In genomic region chr6:36120539-36120938, GRCh38 we compare ENCODE assay signal across 8 cellular contexts. TPM values are rescaled to one million over a fixed set of nuclear protein-coding genes. Genes with fewer than 3 reads are reported as not detected.
A peak's percentile ranks its signal among the peaks of the same experiment; 100 is the strongest.
DNase-seq lines count a peak whose midpoint lies in the region; ATAC-seq and TF ChIP-seq lines count a peak whose summit lies in the region.

No MANE protein-coding gene starts in this region.

- H3K4me1 ChIP-seq in CD4-positive, CD25-positive, alpha-beta regulatory T cell (ENCODE audit: control insufficient read depth, insufficient read depth, low read length, poor library complexity, severe bottlenecking) = peaks cover 83% of the 10 kb centered on the region
- H3K4me1 ChIP-seq in mesendoderm (ENCODE audit: control insufficient read depth, low read depth, low read length) = peaks cover 4% of the 10 kb centered on the region
- H3K4me1 ChIP-seq in upper lobe of right lung = peaks cover 31% of the 10 kb centered on the region

- no peak overlapping the region for H2BK5ac ChIP-seq in mesendoderm (ENCODE audit: low read length)

- H3K9me3 ChIP-seq in CD4-positive, CD25-positive, alpha-beta regulatory T cell (ENCODE audit: control insufficient read depth in 2 of 2, low read length in 2 of 2) = no peaks in the 10 kb centered on the region
- H3K9me3 ChIP-seq in upper lobe of right lung = no peaks in the 10 kb centered on the region

- no peaks in the 10 kb centered on the region for H3K36me3 ChIP-seq in CD4-positive, CD25-positive, alpha-beta regulatory T cell (ENCODE audit: control insufficient read depth, insufficient read depth, low read length)
- no peaks in the 10 kb centered on the region for H3K36me3 ChIP-seq in mesendoderm (ENCODE audit: control insufficient read depth, insufficient read depth, low read length)
- H3K36me3 ChIP-seq in upper lobe of right lung = no peaks in the 10 kb centered on the region

- no peaks in the 10 kb centered on the region for H3K79me1 ChIP-seq in mesendoderm (ENCODE audit: low read length)

- H3K4me2 ChIP-seq in mesendoderm (ENCODE audit: low read length) = no peak overlapping the region

- no CpG with 5 or more reads among the region's 10 CpGs for WGBS in mesendoderm (ENCODE audit: extremely low coverage, insufficient coverage, low lambda C conversion rate)

- in situ Hi-C loops in GM13977 (cut with MboI; ENCODE audit: low pct_unique_long_range_greater_than_20kb, low sequenced_read_pairs, unreplicated experiment) = loop anchor here (10.0 kb wide), 1 partner anchor 224 kb away; no protein-coding TSS in a partner anchor

- no peak overlapping the region for H3K4ac ChIP-seq in mesendoderm (ENCODE audit: low read depth, low read length)

- H3K56ac ChIP-seq in mesendoderm (ENCODE audit: low read length) = no peak overlapping the region

- H3K23ac ChIP-seq in mesendoderm (ENCODE audit: low read length) = no peak overlapping the region

- no peak overlapping the region for H2AK5ac ChIP-seq in mesendoderm (ENCODE audit: low read length)

- no peak for TF ChIP-seq CTCF in upper lobe of right lung (IDR thresholded peaks at IDR 0.05)
- TF ChIP-seq CTCF in GM13977 (IDR thresholded peaks at IDR 0.05; ENCODE audit: extremely low read depth, insufficient read depth, missing control alignments) = no peak

- DNase-seq in CD4-positive, CD25-positive, alpha-beta regulatory T cell = peak; percentile 68 to 94 (median 84)
- DNase-seq in NCI-H2029 (lab: John Stamatoyannopoulos, UW) (peak; percentile 66), activated T-cell treated with anti-CD3 and anti-CD28 coated beads for 1 hour (ENCODE audit: low read depth) (peak; percentile 66), mesendoderm (peak; percentile 78), upper lobe of right lung (no peak), GM13977 (ENCODE audit: low spot score) (no peak), kidney glomerular epithelial cell (lab: John Stamatoyannopoulos, UW) (no peak), SKM-1 treated with dmso at 0.1 percent for 144 hours (lab: John Stamatoyannopoulos, UW; ENCODE audit: unreplicated experiment) (no peak)

- H3K27ac Mint-ChIP-seq in CD4-positive, CD25-positive, alpha-beta regulatory T cell = peak overlapping the region; percentile 97 to 100 (median 100)

- peak overlapping the region; percentile 85 for H3K4me3 ChIP-seq in CD4-positive, CD25-positive, alpha-beta regulatory T cell (ENCODE audit: low read depth, low read length)
- no peak overlapping the region for H3K4me3 ChIP-seq in mesendoderm (ENCODE audit: low read length)
- no peak overlapping the region for H3K4me3 ChIP-seq in upper lobe of right lung

- peak overlapping the region; percentile 98 for H3K27ac ChIP-seq in CD4-positive, CD25-positive, alpha-beta regulatory T cell (ENCODE audit: insufficient read depth, low read length, poor library complexity, severe bottlenecking)
- H3K27ac ChIP-seq in mesendoderm (ENCODE audit: low read depth, low read length) (no peak overlapping the region), upper lobe of right lung (peak overlapping the region; percentile 55)

- peak overlapping the region; percentile 81 to 92 (median 89) for H3K4me3 Mint-ChIP-seq in CD4-positive, CD25-positive, alpha-beta regulatory T cell

- peak; percentile 69 to 73 for ATAC-seq in CD4-positive, CD25-positive, alpha-beta regulatory T cell (ENCODE audit: low read depth in 2 of 2)
- ATAC-seq in upper lobe of right lung = peak; percentile 12

- H3K18ac ChIP-seq in mesendoderm (ENCODE audit: low read length) = no peak overlapping the region

- intact Hi-C loops in upper lobe of right lung (cut with DNase I) = no loop called here

- no peaks in the 10 kb centered on the region for H3K27me3 Mint-ChIP-seq in CD4-positive, CD25-positive, alpha-beta regulatory T cell

- H4K8ac ChIP-seq in mesendoderm (ENCODE audit: low read depth, low read length) = no peak overlapping the region

- H3K27me3 ChIP-seq in CD4-positive, CD25-positive, alpha-beta regulatory T cell (ENCODE audit: control insufficient read depth, insufficient read depth, low read length) = no peaks in the 10 kb centered on the region
- H3K27me3 ChIP-seq in mesendoderm (ENCODE audit: insufficient read depth, low read length, poor library complexity) (no peaks in the 10 kb centered on the region), upper lobe of right lung (no peaks in the 10 kb centered on the region)

- H3K4me1 Mint-ChIP-seq in CD4-positive, CD25-positive, alpha-beta regulatory T cell = peaks cover 26 to 99% (median 78%) of the 10 kb centered on the region in 4 donors

- no peak overlapping the region for H2BK15ac ChIP-seq in mesendoderm (replicated peaks; ENCODE audit: low read depth)

- no peak overlapping the region for H2BK120ac ChIP-seq in mesendoderm (ENCODE audit: low read depth, low read length)

- no peaks in the 10 kb centered on the region for H3K9me3 Mint-ChIP-seq in CD4-positive, CD25-positive, alpha-beta regulatory T cell

- no peak overlapping the region for H4K5ac ChIP-seq in mesendoderm (ENCODE audit: low read length)

- H3K36me3 Mint-ChIP-seq in CD4-positive, CD25-positive, alpha-beta regulatory T cell = peaks cover 4% of the 10 kb centered on the region

- no peaks in the 10 kb centered on the region for H3K79me2 ChIP-seq in mesendoderm (ENCODE audit: control insufficient read depth, insufficient read depth, low read length)

- H3K9ac ChIP-seq in mesendoderm (ENCODE audit: low read length) = no peak overlapping the region

RNA-seq across cellular contexts. Expression of gene MAPK13, which starts 9.8 kb away (rescaled TPM):
- total RNA-seq in CD4-positive, CD25-positive, alpha-beta regulatory T cell = 68.7 TPM
- polyA plus RNA-seq in CD4-positive, CD25-positive, alpha-beta regulatory T cell = 10 to 100 TPM; 60.7 to 75.8 (median 69.8) TPM
- 6.9 TPM for polyA plus RNA-seq in mesendoderm (2013, experiment 1 of 2)
- 6.5 TPM for polyA plus RNA-seq in mesendoderm (2013, experiment 2 of 2)
- total RNA-seq in upper lobe of right lung = 71.4 TPM

Comparison
In these comparisons a context has a peak if more than half of its experiments do, and no peak if none do; other contexts are left out.
1. DNase-seq: peak in CD4-positive, CD25-positive, alpha-beta regulatory T cell (3 of 3), NCI-H2029 (single experiment), activated T-cell treated with anti-CD3 and anti-CD28 coated beads for 1 hour (single experiment) and mesendoderm (single experiment); none in upper lobe of right lung (single experiment), GM13977 (single experiment), kidney glomerular epithelial cell (single experiment) and SKM-1 treated with dmso at 0.1 percent for 144 hours (single experiment).